In genomic region chr1:97685355-97685754, GRCh38 we compare ENCODE assay signal across 30 cellular contexts.
"Had no signal": no experiment of that assay in that cellular context is flagged by ENCODE, and none has a peak within 500 bp of the region (broad histone marks: within the 10 kb centered on the region; RNA-seq: fewer than 3 reads in every experiment).

No MANE protein-coding gene starts in this region.

- ATAC-seq: activated CD4-positive, alpha-beta T cell treated with anti-CD3 and anti-CD28 coated beads for 36 hours; activated CD4-positive, CD25-positive, alpha-beta regulatory T cell treated with anti-CD3 and anti-CD28 coated beads, Interleukin-2, amount 50 U/mL, for 24 hours; activated CD8-positive, alpha-beta T cell treated with anti-CD3 and anti-CD28 coated beads, Interleukin-2, amount 10 ng/mL, durations not matched to agents 7 days and 5 days; activated naive CD4-positive, alpha-beta T cell treated with anti-CD3 and anti-CD28 coated beads, Interleukin-2, amount 50 U/mL, for 72 hours; body of pancreas; Right ventricle myocardium inferior; WTC11 had no signal

- H3K27me3 ChIP-seq: adrenal gland, body of pancreas, breast epithelium, MG63, SJCRH30 had no signal

- H3K4me2 ChIP-seq: PC-9 had no signal

- FAIRE-seq: astrocyte, RCC 7860 had no signal

- H3K36me3 ChIP-seq: adrenal gland, MG63, SJCRH30 had no signal

- H3K27ac ChIP-seq: adrenal gland, body of pancreas, breast epithelium, PC-9, RWPE1, SJCRH30, SK-N-MC had no signal

- DNase-seq: activated CD4-positive, alpha-beta T cell treated with anti-CD3 and anti-CD28 coated beads for 36 hours; activated CD4-positive, alpha-beta T cell treated with anti-CD3 and anti-CD28 coated beads, Interleukin-2, amount 10 ng/mL, durations not matched to agents 7 days and 5 days; activated CD4-positive, alpha-beta T cell treated with anti-CD3 and anti-CD28 coated beads, Interleukin-2, amount 50 U/mL, for 48 hours; activated CD8-positive, alpha-beta T cell treated with anti-CD3 and anti-CD28 coated beads, Interleukin-2, amount 10 ng/mL, durations not matched to agents 7 days and 5 days; activated gamma-delta T cell treated with Interleukin-2 at 50 U/mL for 16 hours; activated naive CD4-positive, alpha-beta T cell treated with anti-CD3 and anti-CD28 coated beads for 36 hours; activated T-cell treated with anti-CD3 and anti-CD28 coated beads, Interleukin-2, amount 50 U/mL, for 24 hours; adrenal gland; body of pancreas; cerebellar nuclear complex; Karpas-422; KBM-7; MG63; NCI-H1092; NCI-H1436 treated with DMSO at 0.1 percent for 48 hours; NCI-H1694 treated with DMSO at 0.1 percent for 48 hours; NCI-H2029; NCI-H345; NCI-H524 treated with DMSO at 0.1 percent for 48 hours; PC-9; SJCRH30 had no signal

- H3K9me3 ChIP-seq: adrenal gland, body of pancreas, breast epithelium, MG63, SJCRH30 had no signal

- H3K4me3 ChIP-seq: adrenal gland, body of pancreas, breast epithelium, MG63, PC-9, SJCRH30, SK-N-MC had no signal

- H3K4me1 ChIP-seq: adrenal gland, body of pancreas, breast epithelium, SJCRH30 had no signal

- H2AFZ ChIP-seq: PC-9 had no signal
